ENCODE assay signal across 16 cellular contexts in genomic region chr1:45718289-45718688, GRCh38. TPM values are rescaled to one million over a fixed set of nuclear protein-coding genes. Genes with fewer than 3 reads are reported as not detected.
DNase-seq lines count a peak whose midpoint lies in the region; ATAC-seq and TF ChIP-seq lines count a peak whose summit lies in the region.
"Had no signal": no experiment of that assay in that cellular context is flagged by ENCODE, and none has a peak within 500 bp of the region (broad histone marks: within the 10 kb centered on the region; RNA-seq: fewer than 3 reads in every experiment).

No MANE protein-coding gene starts in this region.

- DNase-seq in H7 (peak; percentile 20), cerebellar cortex (ENCODE audit: low spot score) (peak; percentile 87), osteoblast (ENCODE audit: insufficient read length, low spot score, missing footprints) (peak; percentile 22), NCI-H1105 treated with DMSO at 0.1 percent for 48 hours (lab: John Stamatoyannopoulos, UW) (no peak), GOT3 (lab: John Stamatoyannopoulos, UW) (no peak)
- DNase-seq: ACHN; Caco-2; CD4-positive, alpha-beta T cell; DMS153; DND-41; EL; H9; KG1 had no signal

- TF ChIP-seq CTCF in osteoblast (IDR thresholded peaks at IDR 0.05; ENCODE audit: extremely low read depth, low read depth, low read length), result no peak

- no peak for ATAC-seq in HG03565 (IDR thresholded peaks at IDR 0.05; ENCODE audit: unreplicated experiment)
- ATAC-seq: GM23338 had no signal

- H3K79me2 ChIP-seq in osteoblast (ENCODE audit: insufficient read depth, low read length), result no peaks in the 10 kb centered on the region

- H3K27ac ChIP-seq in osteoblast (ENCODE audit: low read depth, low read length), result no peak overlapping the region
- H3K27ac ChIP-seq: C4-2B had no signal

- H4K20me1 ChIP-seq in osteoblast (ENCODE audit: insufficient read depth, low read length), result no peaks in the 10 kb centered on the region

- H3K9me3 ChIP-seq in osteoblast (ENCODE audit: low read depth, low read length), result no peaks in the 10 kb centered on the region
- H3K9me3 ChIP-seq: Caco-2 had no signal

- H3K27me3 ChIP-seq in H7 (ENCODE audit: control insufficient read depth, insufficient read depth, low read length) (no peaks in the 10 kb centered on the region), osteoblast (ENCODE audit: insufficient read depth, low read length) (no peaks in the 10 kb centered on the region)

- H3K4me2 ChIP-seq in osteoblast (ENCODE audit: insufficient read depth, low read length), result no peak overlapping the region
- H3K4me2 ChIP-seq: GM23338 had no signal

- H2AFZ ChIP-seq in osteoblast (ENCODE audit: low read length), result no peak overlapping the region
- H2AFZ ChIP-seq: GM23338 had no signal

- H3K4me3 ChIP-seq in H7 (ENCODE audit: insufficient read depth, low read depth, low read length), result no peak overlapping the region
- H3K4me3 ChIP-seq in osteoblast (ENCODE audit: insufficient read depth, low read length), result no peak overlapping the region
- H3K4me3 ChIP-seq: GM23338 had no signal

- peaks cover 6% of the 10 kb centered on the region for H3K4me1 ChIP-seq in osteoblast (ENCODE audit: insufficient read depth, low read length)
- H3K4me1 ChIP-seq: Caco-2 had no signal

- H3K36me3 ChIP-seq in H7 (replicated peaks; ENCODE audit: control insufficient read depth, insufficient read depth, low read length) (no peaks in the 10 kb centered on the region), osteoblast (ENCODE audit: insufficient read depth, low read length) (peaks cover 2% of the 10 kb centered on the region)

RNA-seq across cellular contexts. Expression of gene TMEM69, which starts 30.3 kb away (rescaled TPM):
- 143 and 144 TPM in 2 replicates for total RNA-seq in H7 (2014; rRNA removed; shearing (Covaris generic))
- total RNA-seq in osteoblast, result 10.5 and 11.8 TPM in 2 replicates

RNA-seq across cellular contexts. Expression of gene GPBP1L1, which starts 32.0 kb away (rescaled TPM):
- total RNA-seq in H7 (2014; rRNA removed; shearing (Covaris generic)), result 156 and 178 TPM in 2 replicates
- total RNA-seq in osteoblast, result 94.3 and 97.4 TPM in 2 replicates

RNA-seq across cellular contexts. Expression of gene IPP, which starts 32.2 kb away (rescaled TPM):
- 5.8 and 6.8 TPM in 2 replicates for total RNA-seq in H7 (2014; rRNA removed; shearing (Covaris generic))
- total RNA-seq in osteoblast, result 14.1 and 16.2 TPM in 2 replicates

Comparison
In these comparisons a context has a peak if more than half of its experiments do, and no peak if none do; other contexts are left out.
1. DNase-seq: peak in H7 (single experiment), cerebellar cortex (single experiment) and osteoblast (single experiment); none in NCI-H1105 treated with DMSO at 0.1 percent for 48 hours (single experiment) and GOT3 (single experiment).
2. RNA of gene TMEM69, which starts 30.3 kb away (total RNA-seq): 143 to 144 TPM in H7; 10.5 to 11.8 TPM in osteoblast; every median in the first group is over 10 times any median in the second.